8 cellular contexts compared by ENCODE assay signal in the genomic region with DNA sequence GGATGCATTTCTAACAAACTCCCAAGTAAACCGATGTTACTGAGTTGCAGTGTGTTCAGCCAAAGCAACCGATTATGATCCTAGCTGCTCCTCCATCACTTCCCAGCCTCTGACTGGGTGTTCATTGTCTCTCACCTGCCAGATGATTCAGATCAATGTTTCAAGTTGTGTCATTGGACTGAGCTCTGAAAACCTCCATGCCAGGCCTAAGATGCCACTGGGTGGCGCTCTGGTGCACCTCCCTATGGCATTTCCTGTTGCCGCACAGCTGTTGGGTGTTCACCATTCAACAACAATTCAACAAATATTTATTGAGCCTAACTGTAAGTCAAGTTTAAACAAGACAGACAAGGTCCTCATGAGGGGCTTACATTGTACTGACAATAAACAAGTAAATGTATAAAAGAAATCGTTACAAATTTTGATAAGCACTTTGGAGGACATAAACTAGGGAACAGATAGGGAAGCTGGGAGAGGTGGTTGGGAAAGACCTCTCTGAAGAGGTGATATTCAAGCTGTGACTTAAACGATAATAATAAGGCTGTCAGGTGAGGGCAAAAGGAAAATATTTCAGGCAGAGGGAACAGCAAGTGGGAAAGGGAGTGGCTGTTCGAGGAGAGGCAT. TPM values are rescaled to one million over a fixed set of nuclear protein-coding genes. Genes with fewer than 3 reads are reported as not detected.
A peak's percentile ranks its signal among the peaks of the same experiment; 100 is the strongest.
DNase-seq lines count a peak whose midpoint lies in the region; ATAC-seq and TF ChIP-seq lines count a peak whose summit lies in the region.

No MANE protein-coding gene starts in this region.

- peaks cover 36% of the 10 kb centered on the region for H3K27me3 Mint-ChIP-seq in T-helper 2 cell treated with Interferon-gamma antibody and Interleukin-4, amounts not matched to agents 5 μg/mL and 100 μg/mL, for 36 hours (ENCODE audit: low read depth)

- H3K36me3 ChIP-seq in kidney epithelial cell (ENCODE audit: control insufficient read depth, insufficient read depth, low read length) = no peaks in the 10 kb centered on the region

- DNase-seq in HPDE6-E6E7 (ENCODE audit: extremely low spot score) (peak; percentile 14), astrocyte of the hippocampus (ENCODE audit: low read depth, low spot score) (peak; percentile 61), kidney epithelial cell (ENCODE audit: low read depth) (no peak), NCI-H446 (lab: John Stamatoyannopoulos, UW) (no peak)
- peak; percentile 66 for DNase-seq in T-helper 2 cell treated with Interferon-gamma antibody and Interleukin-4, amounts not matched to agents 5 μg/mL and 100 μg/mL, for 36 hours (ENCODE audit: low spot score)
- peak; percentile 43 for DNase-seq in stimulated activated CD8-positive, alpha-beta memory T cell treated with anti-CD3 and anti-CD28 coated beads, Interleukin-15, amount 100 ng/mL, for 1 hour (ENCODE audit: low read depth)

- TF ChIP-seq CTCF in kidney epithelial cell (IDR thresholded peaks at IDR 0.05; ENCODE audit: insufficient read depth, low read length, poor library complexity, severe bottlenecking) = peak; percentile 71

- no peak overlapping the region for H3K4me3 Mint-ChIP-seq in T-helper 2 cell treated with Interferon-gamma antibody and Interleukin-4, amounts not matched to agents 5 μg/mL and 100 μg/mL, for 36 hours

- H3K4me1 Mint-ChIP-seq in T-helper 2 cell treated with Interferon-gamma antibody and Interleukin-4, amounts not matched to agents 5 μg/mL and 100 μg/mL, for 36 hours (ENCODE audit: low read depth) = peaks cover 17% of the 10 kb centered on the region

- H3K4me3 ChIP-seq in kidney epithelial cell (ENCODE audit: low read depth, low read length) = no peak overlapping the region

- peaks cover 1% of the 10 kb centered on the region for H3K27me3 ChIP-seq in kidney epithelial cell (ENCODE audit: control insufficient read depth, insufficient read depth, low read length)

- H3K36me3 Mint-ChIP-seq in T-helper 2 cell treated with Interferon-gamma antibody and Interleukin-4, amounts not matched to agents 5 μg/mL and 100 μg/mL, for 36 hours (ENCODE audit: low read depth) = no peaks in the 10 kb centered on the region

- ATAC-seq in GM18498 (IDR thresholded peaks at IDR 0.05; ENCODE audit: unreplicated experiment) = peak; percentile 57
- ATAC-seq in GM21381 (IDR thresholded peaks at IDR 0.05; ENCODE audit: unreplicated experiment) = no peak

- H3K9me3 Mint-ChIP-seq in T-helper 2 cell treated with Interferon-gamma antibody and Interleukin-4, amounts not matched to agents 5 μg/mL and 100 μg/mL, for 36 hours = no peaks in the 10 kb centered on the region

- peak overlapping the region; percentile 23 for H3K27ac Mint-ChIP-seq in T-helper 2 cell treated with Interferon-gamma antibody and Interleukin-4, amounts not matched to agents 5 μg/mL and 100 μg/mL, for 36 hours

RNA-seq across cellular contexts. Expression of gene RGR, which starts 22.8 kb away (rescaled TPM):
- total RNA-seq in kidney epithelial cell = not detected in 2 replicates

RNA-seq across cellular contexts. Expression of gene LRIT1, which starts 26.3 kb away (rescaled TPM):
- total RNA-seq in kidney epithelial cell = not detected in 2 replicates

RNA-seq across cellular contexts. Expression of gene LRIT2, which starts 42.3 kb away (rescaled TPM):
- total RNA-seq in kidney epithelial cell = not detected in 2 replicates

Comparison
In these comparisons a context has a peak if more than half of its experiments do, and no peak if none do; other contexts are left out.
1. DNase-seq: peak in HPDE6-E6E7 (single experiment), T-helper 2 cell treated with Interferon-gamma antibody and Interleukin-4, amounts not matched to agents 5 μg/mL and 100 μg/mL, for 36 hours (single experiment), astrocyte of the hippocampus (single experiment) and stimulated activated CD8-positive, alpha-beta memory T cell treated with anti-CD3 and anti-CD28 coated beads, Interleukin-15, amount 100 ng/mL, for 1 hour (single experiment); none in kidney epithelial cell (single experiment) and NCI-H446 (0 of 2).